8 cellular contexts compared by ENCODE assay signal in the genomic region with DNA sequence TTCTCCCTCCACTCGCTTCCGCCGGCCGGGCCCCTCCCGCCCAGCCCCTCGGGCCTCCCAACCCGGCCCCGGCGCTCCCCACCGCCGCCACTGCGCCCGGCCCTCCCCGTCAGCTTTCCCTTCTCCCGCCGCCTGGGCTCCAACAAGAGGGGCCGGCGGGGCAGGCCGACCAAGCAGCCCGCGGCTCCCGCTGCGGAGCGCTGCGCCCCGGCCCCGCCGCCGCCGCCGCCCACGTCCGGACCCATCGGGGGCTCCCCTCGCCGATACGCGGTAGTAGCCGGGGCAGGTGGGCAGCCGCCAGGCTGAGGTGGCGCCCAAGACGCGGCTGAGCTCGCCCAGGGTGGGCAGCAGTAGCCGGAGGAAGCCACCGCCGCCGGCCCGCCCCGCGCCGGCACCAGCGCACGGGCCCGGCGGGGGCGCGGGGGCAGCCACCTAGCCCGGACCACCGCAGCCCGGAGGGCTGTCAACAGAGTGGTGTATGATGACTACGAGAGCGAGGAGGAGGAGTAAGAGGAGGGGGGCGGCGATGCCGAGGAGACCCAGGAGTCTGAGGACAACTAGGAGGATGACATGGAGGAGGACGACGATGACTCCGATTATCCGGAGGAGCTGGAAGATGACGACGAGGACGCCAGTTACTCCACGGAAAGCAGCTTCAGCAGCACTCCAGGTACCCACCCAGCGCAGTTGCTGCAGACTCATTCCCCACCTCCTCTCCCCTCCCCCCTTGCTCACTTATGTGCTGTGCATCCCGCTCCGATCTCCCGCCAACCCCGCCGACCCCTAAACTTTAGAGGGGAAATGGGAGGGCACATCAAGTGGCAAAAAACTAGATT. TPM values are rescaled to one million over a fixed set of nuclear protein-coding genes. Genes with fewer than 3 reads are reported as not detected.
DNase-seq lines count a peak whose midpoint lies in the region; ATAC-seq and TF ChIP-seq lines count a peak whose summit lies in the region.

No MANE protein-coding gene starts in this region.

- H3K4me3 ChIP-seq in BLaER1 treated with 17β-estradiol and CSF1 and Interleukin-3, amounts not matched to agents 10 nM and 100 nM, result peak overlapping the region; percentile 89 to 100 (median 96)
- H3K4me3 ChIP-seq in RWPE2 (ENCODE audit: severe bottlenecking) (peak overlapping the region; percentile 93), right cardiac atrium (ENCODE audit: low read length) (peak overlapping the region; percentile 100)

- H3K4me2 ChIP-seq in BLaER1 treated with 17β-estradiol and CSF1 and Interleukin-3, amounts not matched to agents 10 nM and 100 nM, result peak overlapping the region; percentile 80 to 98 (median 90)

- peak; percentile 75 for TF ChIP-seq CTCF in RWPE2 (IDR thresholded peaks at IDR 0.05; ENCODE audit: poor library complexity, severe bottlenecking)

- H4K20me1 ChIP-seq in BLaER1 treated with 17β-estradiol and CSF1 and Interleukin-3, amounts not matched to agents 10 nM and 100 nM, result peaks cover 0 to 32% (median 6%) of the 10 kb centered on the region in 11 experiments; a peak in 5 of 22 replicates

- peak; percentile 52 for ATAC-seq in GM19324 (IDR thresholded peaks at IDR 0.05; ENCODE audit: low FRiP score, unreplicated experiment)
- peak; percentile 39 for ATAC-seq in HG03442 (IDR thresholded peaks at IDR 0.05; ENCODE audit: unreplicated experiment)
- ATAC-seq in RWPE2 (ENCODE audit: low read depth), result peak; percentile 62
- peak; percentile 70 to 84 for ATAC-seq in right cardiac atrium

- peaks cover 0 to 4% (median 0%) of the 10 kb centered on the region in 11 experiments; a peak in 1 of 22 replicates for H3K9me3 ChIP-seq in BLaER1 treated with 17β-estradiol and CSF1 and Interleukin-3, amounts not matched to agents 10 nM and 100 nM (replicated peaks in 1 of 11)
- H3K9me3 ChIP-seq in RWPE2 (ENCODE audit: severe bottlenecking) (no peaks in the 10 kb centered on the region), right cardiac atrium (ENCODE audit: control insufficient read depth, low read length) (no peaks in the 10 kb centered on the region)

- peaks cover 0 to 6% (median 0%) of the 10 kb centered on the region in 11 experiments; a peak in 2 of 22 replicates for H3K27me3 ChIP-seq in BLaER1 treated with 17β-estradiol and CSF1 and Interleukin-3, amounts not matched to agents 10 nM and 100 nM
- H3K27me3 ChIP-seq in RWPE2 (ENCODE audit: insufficient read depth, poor library complexity, severe bottlenecking) (no peaks in the 10 kb centered on the region), right cardiac atrium (ENCODE audit: control insufficient read depth, insufficient read depth) (no peaks in the 10 kb centered on the region)

- intact Hi-C loops in right cardiac atrium (cut with DNase I), result no loop called here

- DNase-seq in RWPE2 (ENCODE audit: low spot score) (no peak), amygdala (lab: John Stamatoyannopoulos, UW) (peak in 40 of 56 donors; percentile 8 to 66 (median 37)), right cardiac atrium (peak in 1 of 3 donors; percentile 23), putamen (ENCODE audit: low spot score) (peak; percentile 57), AML-193 (lab: John Stamatoyannopoulos, UW) (no peak)

- peak overlapping the region; percentile 87 to 96 (median 95) for H3K27ac ChIP-seq in BLaER1 treated with 17β-estradiol and CSF1 and Interleukin-3, amounts not matched to agents 10 nM and 100 nM
- H3K27ac ChIP-seq in RWPE2 (ENCODE audit: poor library complexity, severe bottlenecking) (peak overlapping the region; percentile 35), right cardiac atrium (ENCODE audit: low read length) (peak overlapping the region; percentile 63)

- peak overlapping the region; percentile 95 to 98 (median 96) for H3K9ac ChIP-seq in BLaER1 treated with 17β-estradiol and CSF1 and Interleukin-3, amounts not matched to agents 10 nM and 100 nM

- WGBS in right cardiac atrium, result under 1% methylated on average over 80 of the region's 80 CpGs

- peaks cover 0 to 12% (median 9%) of the 10 kb centered on the region in 11 experiments; a peak in 9 of 22 replicates for H3K36me3 ChIP-seq in BLaER1 treated with 17β-estradiol and CSF1 and Interleukin-3, amounts not matched to agents 10 nM and 100 nM
- no peaks in the 10 kb centered on the region for H3K36me3 ChIP-seq in RWPE2 (ENCODE audit: low read depth)

- peaks cover 17 to 41% (median 22%) of the 10 kb centered on the region in 10 experiments for H3K4me1 ChIP-seq in BLaER1 treated with 17β-estradiol and CSF1 and Interleukin-3, amounts not matched to agents 10 nM and 100 nM
- H3K4me1 ChIP-seq in RWPE2 (ENCODE audit: insufficient read depth, poor library complexity, severe bottlenecking) (no peaks in the 10 kb centered on the region), right cardiac atrium (ENCODE audit: control insufficient read depth, insufficient read depth, low read length) (peaks cover 5% of the 10 kb centered on the region)

RNA-seq across cellular contexts. Expression of gene LRRC37B, which starts 0.5 kb away (rescaled TPM):
- 1 to 10 TPM; 4.2 to 7.2 (median 4.8) TPM for total RNA-seq in right cardiac atrium
- 3.7 TPM for polyA plus RNA-seq in right cardiac atrium

Comparison
In these comparisons a context has a peak if more than half of its experiments do, and no peak if none do; other contexts are left out.
1. H3K27ac ChIP-seq: peak in every context shown above with its lines; median percentile 95 in BLaER1 treated with 17β-estradiol and CSF1 and Interleukin-3, amounts not matched to agents 10 nM and 100 nM; 63 in right cardiac atrium; 35 in RWPE2.
2. DNase-seq: peak in amygdala (40 of 56) and putamen (single experiment); none in RWPE2 (single experiment) and AML-193 (0 of 2).
3. Peak in every context shown above with its lines, with median percentiles within 50 percentile points of each other: H3K4me3 ChIP-seq and ATAC-seq.